ENCODE assay signal across 10 cellular contexts in genomic region chr12:15599266-15600037, GRCh38.
DNase-seq lines count a peak whose midpoint lies in the region; ATAC-seq and TF ChIP-seq lines count a peak whose summit lies in the region.
"Had no signal": no experiment of that assay in that cellular context is flagged by ENCODE, and none has a peak within 500 bp of the region (broad histone marks: within the 10 kb centered on the region; RNA-seq: fewer than 3 reads in every experiment).

No MANE protein-coding gene starts in this region.

- H3K36me3 Mint-ChIP-seq in activated T-cell treated with anti-CD3 and anti-CD28 coated beads, Interleukin-2, amount 50 U/mL, for 72 hours (ENCODE audit: insufficient read depth in 2 of 2): no peaks in the 10 kb centered on the region

- peak; percentile 77 for DNase-seq in AG10803 (ENCODE audit: low read depth)
- DNase-seq in NCI-H2029 (lab: John Stamatoyannopoulos, UW): peak; percentile 54
- peak; percentile 92 for DNase-seq in dedifferentiated amniotic fluid mesenchymal stem cell (ENCODE audit: extremely low spot score)
- peak; percentile 12 for DNase-seq in midbrain (lab: John Stamatoyannopoulos, UW)
- DNase-seq in activated effector memory CD4-positive, alpha-beta T cell treated with anti-CD3 and anti-CD28 coated beads, Interleukin-2, amount 50 U/mL, for 16 hours: no peak
- DNase-seq in activated T-cell treated with anti-CD3 and anti-CD28 coated beads, Interleukin-2, amount 50 U/mL, for 72 hours: no peak
- DNase-seq in SKM-1 (lab: John Stamatoyannopoulos, UW; ENCODE audit: unreplicated experiment): no peak
- DNase-seq: activated effector memory CD4-positive, alpha-beta T cell treated with Interleukin-2 at 50 U/mL for 16 hours had no signal

- ATAC-seq in activated T-cell treated with anti-CD3 and anti-CD28 coated beads, Interleukin-2, amount 50 U/mL, for 72 hours (replicated peaks in 1 of 2): no peak
- no peak for ATAC-seq in HG03442 (IDR thresholded peaks at IDR 0.05; ENCODE audit: unreplicated experiment)

- H3K4me3 ChIP-seq in AG10803 (ENCODE audit: low read length): no peak overlapping the region
- H3K4me3 ChIP-seq: SJSA1 had no signal

- no peak for TF ChIP-seq CTCF in AG10803 (conservative IDR thresholded peaks at IDR 0.05; ENCODE audit: low read length)

- H3K27ac Mint-ChIP-seq in activated T-cell treated with anti-CD3 and anti-CD28 coated beads, Interleukin-2, amount 50 U/mL, for 72 hours: no peak overlapping the region

- no peaks in the 10 kb centered on the region for H3K27me3 Mint-ChIP-seq in activated T-cell treated with anti-CD3 and anti-CD28 coated beads, Interleukin-2, amount 50 U/mL, for 72 hours (ENCODE audit: low read depth)

- no peak overlapping the region for H3K4me3 Mint-ChIP-seq in activated T-cell treated with anti-CD3 and anti-CD28 coated beads, Interleukin-2, amount 50 U/mL, for 72 hours

- peaks cover 11% of the 10 kb centered on the region for H3K4me1 Mint-ChIP-seq in activated T-cell treated with anti-CD3 and anti-CD28 coated beads, Interleukin-2, amount 50 U/mL, for 72 hours (ENCODE audit: low read depth)

- no peaks in the 10 kb centered on the region for H3K9me3 Mint-ChIP-seq in activated T-cell treated with anti-CD3 and anti-CD28 coated beads, Interleukin-2, amount 50 U/mL, for 72 hours

Comparison
In these comparisons a context has a peak if more than half of its experiments do, and no peak if none do; other contexts are left out.
1. DNase-seq: peak in AG10803 (single experiment), NCI-H2029 (single experiment), dedifferentiated amniotic fluid mesenchymal stem cell (single experiment) and midbrain (single experiment); none in activated effector memory CD4-positive, alpha-beta T cell treated with anti-CD3 and anti-CD28 coated beads, Interleukin-2, amount 50 U/mL, for 16 hours (single experiment), activated T-cell treated with anti-CD3 and anti-CD28 coated beads, Interleukin-2, amount 50 U/mL, for 72 hours (0 of 2) and SKM-1 (single experiment).